In genomic region chr1:211675230-211676105, GRCh38 we compare ENCODE assay signal across 8 cellular contexts. TPM values are rescaled to one million over a fixed set of nuclear protein-coding genes. Genes with fewer than 3 reads are reported as not detected.
DNase-seq lines count a peak whose midpoint lies in the region; ATAC-seq and TF ChIP-seq lines count a peak whose summit lies in the region.

Gene NEK2, minus strand, starts transcription at chr1:211675621. Its CDS starts 142 bp downstream, at chr1:211675479.

- peak; percentile 97 for ATAC-seq in GM21447 (IDR thresholded peaks at IDR 0.05; ENCODE audit: unreplicated experiment)

- H3K4me2 ChIP-seq in OCI-LY1 (ENCODE audit: low read length), result peak within 1 kb of the TSS; percentile 72

- peaks cover 9% of the 10 kb centered on the region for H3K79me2 ChIP-seq in OCI-LY1 (ENCODE audit: insufficient read depth, low read length)

- no peak for TF ChIP-seq CTCF in OCI-LY1 (IDR thresholded peaks at IDR 0.05; ENCODE audit: low read length)

- no peaks in the 10 kb centered on the region for H3K9me2 ChIP-seq in OCI-LY1 (ENCODE audit: low read depth, low read length)

- H3K9me3 ChIP-seq in HUES6 (ENCODE audit: control insufficient read depth, insufficient read depth, low read depth, low read length) (no peaks in the 10 kb centered on the region), OCI-LY1 (ENCODE audit: low read length) (no peaks in the 10 kb centered on the region), mononuclear cell (ENCODE audit: low read depth, low read length) (no peaks in the 10 kb centered on the region)

- H3K4me1 ChIP-seq in HUES6 (ENCODE audit: control insufficient read depth, insufficient read depth, low read length), result peaks cover 5% of the 10 kb centered on the region
- peaks cover 51% of the 10 kb centered on the region for H3K4me1 ChIP-seq in OCI-LY1 (ENCODE audit: insufficient read depth, low read length, severe bottlenecking)
- peaks cover 19% of the 10 kb centered on the region for H3K4me1 ChIP-seq in mononuclear cell (ENCODE audit: insufficient read depth, low read length)

- H3F3A ChIP-seq in OCI-LY1 (ENCODE audit: insufficient read depth, low read length), result peaks cover 7% of the 10 kb centered on the region; the same call in 1 of the 2 replicates

- H3K4me3 ChIP-seq in HUES6 (ENCODE audit: low read depth, low read length) (peak within 1 kb of the TSS; percentile 99), OCI-LY1 (ENCODE audit: low read depth, low read length, poor library complexity, severe bottlenecking) (peak within 1 kb of the TSS; percentile 78), mononuclear cell (ENCODE audit: low read length) (peak within 1 kb of the TSS; percentile 51)

- peaks cover 25% of the 10 kb centered on the region for H3K36me3 ChIP-seq in HUES6 (ENCODE audit: control insufficient read depth, insufficient read depth, low read length)
- peaks cover 29% of the 10 kb centered on the region for H3K36me3 ChIP-seq in OCI-LY1 (ENCODE audit: insufficient read depth, low read length)

- DNase-seq in DMS 273 (lab: John Stamatoyannopoulos, UW; ENCODE audit: unreplicated experiment) (peak; percentile 99), epidermal melanocyte (ENCODE audit: insufficient read length, low spot score) (peak; percentile 83)
- peak; percentile 61 for DNase-seq in activated CD8-positive, alpha-beta memory T cell treated with anti-CD3 and anti-CD28 coated beads, Interleukin-2, amount 50 U/mL, for 24 hours (ENCODE audit: extremely low read depth)
- DNase-seq in stimulated activated CD8-positive, alpha-beta memory T cell treated with anti-CD3 and anti-CD28 coated beads, Interleukin-2, amount 100 ng/mL, for 48 hours (ENCODE audit: low read depth in 2 of 2), result peak; percentile 74 to 81

- no peak within 1 kb of the TSS for H3K27ac ChIP-seq in HUES6 (ENCODE audit: low read depth, low read length)
- peak within 1 kb of the TSS; percentile 64 for H3K27ac ChIP-seq in OCI-LY1 (ENCODE audit: low read depth, low read length, poor library complexity, severe bottlenecking)

- H3K27me3 ChIP-seq in HUES6 (ENCODE audit: control insufficient read depth, insufficient read depth, low read length) (no peaks in the 10 kb centered on the region), OCI-LY1 (ENCODE audit: insufficient read depth, low read length) (no peaks in the 10 kb centered on the region), mononuclear cell (ENCODE audit: insufficient read depth, low read length) (no peaks in the 10 kb centered on the region)

- peak within 1 kb of the TSS; percentile 75 for H3K9ac ChIP-seq in HUES6 (ENCODE audit: low read length)
- H3K9ac ChIP-seq in OCI-LY1 (ENCODE audit: low read length), result peak within 1 kb of the TSS; percentile 68

- H2AFZ ChIP-seq in OCI-LY1 (ENCODE audit: low read length), result peak within 1 kb of the TSS; percentile 51

- H4K20me1 ChIP-seq in OCI-LY1 (ENCODE audit: insufficient read depth, low read length), result no peaks in the 10 kb centered on the region

RNA-seq across cellular contexts. Expression of gene NEK2, which starts in this region (rescaled TPM):
- total RNA-seq in mononuclear cell, result 0.52 TPM
